In the genomic region with DNA sequence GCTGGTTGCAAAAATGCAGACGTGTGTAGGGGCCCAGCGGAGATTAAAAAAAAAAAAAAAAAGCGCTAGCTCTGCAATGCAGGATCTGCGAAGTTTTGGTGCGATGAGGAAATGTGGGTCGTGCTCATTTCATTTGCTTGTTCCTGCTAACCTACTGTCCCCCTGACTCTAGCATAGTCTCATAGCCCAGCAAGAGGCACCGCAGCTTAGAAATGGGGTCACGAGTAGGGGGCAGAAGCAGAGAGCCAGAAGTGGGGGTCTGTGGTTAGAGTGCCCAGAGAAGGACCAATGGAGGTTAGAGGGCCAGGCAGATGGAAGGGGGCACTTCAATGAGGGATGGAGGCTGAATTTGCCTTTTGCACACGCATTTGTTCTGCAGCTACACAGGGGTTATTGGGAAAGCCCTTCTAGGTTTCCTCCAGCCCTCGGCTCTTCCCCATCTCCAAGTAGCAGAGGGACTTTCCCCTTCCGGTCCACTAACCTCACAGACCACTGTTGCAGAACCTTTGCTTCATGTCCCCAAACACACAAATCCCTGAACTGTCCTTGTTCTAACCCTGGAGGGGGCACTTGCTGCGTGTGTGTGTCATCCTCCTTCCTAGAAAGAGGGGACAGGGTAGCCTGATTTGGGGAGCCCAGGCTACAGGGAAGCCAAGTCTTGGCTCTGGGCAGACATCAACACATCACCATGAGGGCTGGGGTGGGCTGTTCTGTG, we compare ENCODE assay signal across 8 cellular contexts. TPM values are rescaled to one million over a fixed set of nuclear protein-coding genes. Genes with fewer than 3 reads are reported as not detected.
DNase-seq lines count a peak whose midpoint lies in the region; ATAC-seq and TF ChIP-seq lines count a peak whose summit lies in the region.

No MANE protein-coding gene starts in this region.

- 86% methylated on average over 12 of the region's 12 CpGs for WGBS in SK-N-SH (ENCODE audit: low lambda C conversion rate)

- no peak for TF ChIP-seq RAD21 in SK-N-SH (IDR thresholded peaks at IDR 0.05; ENCODE audit: low read length)

- no peaks in the 10 kb centered on the region for H3K9me2 ChIP-seq in SK-N-SH

- peaks cover 22% of the 10 kb centered on the region for H3F3A ChIP-seq in SK-N-SH (replicated peaks; ENCODE audit: insufficient read depth)

- TF ChIP-seq CTCF in fibroblast of lung (conservative IDR thresholded peaks at IDR 0.05 in 1 of 2, IDR thresholded peaks at IDR 0.05 in 1 of 2; ENCODE audit: low read depth in 1 of 2, low read length in 2 of 2): no peak
- no peak for TF ChIP-seq CTCF in SK-N-SH (IDR thresholded peaks at IDR 0.05)

- POLR2A ChIA-PET in SK-N-SH (lab: Yijun Ruan, JAX): no interaction called here

- no peak for TF ChIP-seq EP300 in SK-N-SH (IDR thresholded peaks at IDR 0.05; ENCODE audit: borderline replicate concordance in 1 of 2, low read depth in 1 of 2, low read length in 1 of 2)

- H3K4me3 ChIP-seq in fibroblast of lung (replicated peaks in 1 of 4; ENCODE audit: control extremely low read depth in 1 of 4, insufficient read depth in 1 of 4, low read depth in 3 of 4, low read length in 4 of 4) (no peak overlapping the region), SK-N-SH (ENCODE audit: low read depth in 2 of 2, low read length in 1 of 2) (no peak overlapping the region)

- H3K4me2 ChIP-seq in fibroblast of lung (ENCODE audit: extremely low read depth, insufficient read depth, low read length) (peak overlapping the region; percentile 45), SK-N-SH (no peak overlapping the region)

- no peaks in the 10 kb centered on the region for H4K20me1 ChIP-seq in fibroblast of lung (ENCODE audit: control insufficient read depth, extremely low read depth, insufficient read depth, low read length)
- no peaks in the 10 kb centered on the region for H4K20me1 ChIP-seq in SK-N-SH (ENCODE audit: insufficient read depth)

- CTCF ChIA-PET in SK-N-SH (lab: Yijun Ruan, JAX): interaction anchor here (1.1 to 1.9 kb wide), 5 partner anchors 9 to 82 kb away, joined by 3 to 10 read pairs (median 5); no protein-coding TSS in a partner anchor

- DNase-seq in GDM1 (lab: John Stamatoyannopoulos, UW): peak; percentile 41
- peak; percentile 88 for DNase-seq in SKM-1 treated with dmso at 0.1 percent for 144 hours (lab: John Stamatoyannopoulos, UW; ENCODE audit: unreplicated experiment)
- no peak for DNase-seq in fibroblast of lung (ENCODE audit: low read depth in 2 of 2)
- DNase-seq in renal cortical epithelial cell (ENCODE audit: low read depth): peak; percentile 74
- DNase-seq in iPS-NIHi11 (ENCODE audit: low spot score): no peak
- DNase-seq in SK-N-SH: no peak

- peak overlapping the region; percentile 58 for H3K9ac ChIP-seq in fibroblast of lung (ENCODE audit: insufficient read depth, low read length)
- no peak overlapping the region for H3K9ac ChIP-seq in SK-N-SH

- no peaks in the 10 kb centered on the region for H3K27me3 ChIP-seq in fibroblast of lung (ENCODE audit: control insufficient read depth, insufficient read depth, low read length)
- H3K27me3 ChIP-seq in SK-N-SH (ENCODE audit: insufficient read depth): no peaks in the 10 kb centered on the region

- H3K36me3 ChIP-seq in fibroblast of lung (ENCODE audit: control insufficient read depth, insufficient read depth, low read length): no peaks in the 10 kb centered on the region
- no peaks in the 10 kb centered on the region for H3K36me3 ChIP-seq in SK-N-SH (replicated peaks in 1 of 2; ENCODE audit: control insufficient read depth in 1 of 2, insufficient read depth in 2 of 2, low read length in 1 of 2)

- H3K9me3 ChIP-seq in fibroblast of lung (ENCODE audit: control insufficient read depth, insufficient read depth, low read depth, low read length) (no peaks in the 10 kb centered on the region), SK-N-SH (no peaks in the 10 kb centered on the region)

- H3K4me1 ChIP-seq in fibroblast of lung (ENCODE audit: control insufficient read depth, extremely low read depth, insufficient read depth, low read length) (peaks cover 48% of the 10 kb centered on the region), SK-N-SH (ENCODE audit: control insufficient read depth in 1 of 2, insufficient read depth in 2 of 2, low read depth in 1 of 2, low read length in 1 of 2) (peaks cover 26 to 27% of the 10 kb centered on the region in 2 experiments)

- H2AFZ ChIP-seq in fibroblast of lung (ENCODE audit: low read length): peak overlapping the region; percentile 47
- H2AFZ ChIP-seq in SK-N-SH (ENCODE audit: low read depth): no peak overlapping the region

- peak overlapping the region; percentile 96 for H3K27ac ChIP-seq in fibroblast of lung (ENCODE audit: insufficient read depth, low read length)
- no peak overlapping the region for H3K27ac ChIP-seq in SK-N-SH (ENCODE audit: low read depth in 2 of 2, low read length in 1 of 2)

- no peak for ATAC-seq in HG02610 (IDR thresholded peaks at IDR 0.05; ENCODE audit: unreplicated experiment)
- no peak for ATAC-seq in HG03095 (IDR thresholded peaks at IDR 0.05; ENCODE audit: unreplicated experiment)

- H3K79me2 ChIP-seq in fibroblast of lung (ENCODE audit: control insufficient read depth, insufficient read depth, low read length) (no peaks in the 10 kb centered on the region), SK-N-SH (ENCODE audit: insufficient read depth) (no peaks in the 10 kb centered on the region; the same call in 1 of the 2 replicates)

TF ChIP-seq in SK-N-SH, 30 proteins besides CTCF, POLR2A, EP300 and RAD21 (continues in another document):
- TF ChIP-seq, protein P1, sequence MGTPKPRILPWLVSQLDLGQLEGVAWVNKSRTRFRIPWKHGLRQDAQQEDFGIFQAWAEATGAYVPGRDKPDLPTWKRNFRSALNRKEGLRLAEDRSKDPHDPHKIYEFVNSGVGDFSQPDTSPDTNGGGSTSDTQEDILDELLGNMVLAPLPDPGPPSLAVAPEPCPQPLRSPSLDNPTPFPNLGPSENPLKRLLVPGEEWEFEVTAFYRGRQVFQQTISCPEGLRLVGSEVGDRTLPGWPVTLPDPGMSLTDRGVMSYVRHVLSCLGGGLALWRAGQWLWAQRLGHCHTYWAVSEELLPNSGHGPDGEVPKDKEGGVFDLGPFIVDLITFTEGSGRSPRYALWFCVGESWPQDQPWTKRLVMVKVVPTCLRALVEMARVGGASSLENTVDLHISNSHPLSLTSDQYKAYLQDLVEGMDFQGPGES (IDR thresholded peaks at IDR 0.05; ENCODE audit: low read depth, low read length): no peak
- TF ChIP-seq SMC3 (IDR thresholded peaks at IDR 0.05; ENCODE audit: low read depth, low read length) (no peak), MXI1 (IDR thresholded peaks at IDR 0.05; ENCODE audit: low read depth, low read length) (no peak), NFIC (IDR thresholded peaks at IDR 0.05; ENCODE audit: borderline replicate concordance) (no peak), YY1 (IDR thresholded peaks at IDR 0.05; ENCODE audit: low read depth) (no peak), CHD2 (IDR thresholded peaks at IDR 0.05; ENCODE audit: low read length, partially characterized antibody) (no peak), GABPA (IDR thresholded peaks at IDR 0.05; ENCODE audit: low read depth) (no peak), GATA2 (CRISPR knock-in tag; IDR thresholded peaks at IDR 0.05) (no peak)

RNA-seq across cellular contexts. Expression of gene NR1D1, which starts 7.0 kb away (rescaled TPM):
- 1.8 and 5.3 TPM in 2 replicates for total RNA-seq in fibroblast of lung
- 3.3 and 4.0 TPM in 2 replicates for polyA plus RNA-seq in fibroblast of lung
- 9.4 and 10.7 TPM in 2 replicates for polyA plus RNA-seq in fibroblast of lung (2012)
- 21.2 and 35.6 TPM in 2 replicates for polyA minus RNA-seq in fibroblast of lung (ENCODE audit: low replicate concordance)
- 0.75 TPM in 1 of 2 replicates, not detected in the other for total RNA-seq in renal cortical epithelial cell
- polyA plus RNA-seq in SK-N-SH (2012; rRNA removed): 2.1 and 6.5 TPM in 2 replicates
- polyA plus RNA-seq in SK-N-SH (2012; cell fraction: cytosol; rRNA removed): 3.9 and 6.0 TPM in 2 replicates
- 16.9 and 17.9 TPM in 2 replicates for polyA plus RNA-seq in SK-N-SH (2012; cell fraction: nucleus; rRNA removed)

RNA-seq across cellular contexts. Expression of gene MSL1, which starts 14.3 kb away (rescaled TPM):
- total RNA-seq in fibroblast of lung (43.9 and 52.4 TPM in 2 replicates), renal cortical epithelial cell (21.9 and 47.7 TPM in 2 replicates)
- polyA plus RNA-seq in fibroblast of lung (65.6 and 86.3 TPM in 2 replicates), SK-N-SH (2012; rRNA removed) (30.2 and 39.8 TPM in 2 replicates)
- 44.7 and 60.6 TPM in 2 replicates for polyA plus RNA-seq in fibroblast of lung (2012)
- polyA minus RNA-seq in fibroblast of lung (ENCODE audit: low replicate concordance): 8.0 and 11.3 TPM in 2 replicates
- 32.5 and 37.5 TPM in 2 replicates for polyA plus RNA-seq in SK-N-SH (2012; cell fraction: cytosol; rRNA removed)
- 55.2 and 97.3 TPM in 2 replicates for polyA plus RNA-seq in SK-N-SH (2012; cell fraction: nucleus; rRNA removed)

RNA-seq across cellular contexts. Expression of gene CASC3, which starts 32.9 kb away (rescaled TPM):
- 24.9 and 26.8 TPM in 2 replicates for total RNA-seq in fibroblast of lung
- 38.8 and 45.7 TPM in 2 replicates for polyA plus RNA-seq in fibroblast of lung
- polyA plus RNA-seq in fibroblast of lung (2012): 37.0 and 38.7 TPM in 2 replicates
- polyA minus RNA-seq in fibroblast of lung (ENCODE audit: low replicate concordance): 48.8 and 56.0 TPM in 2 replicates
- 19.4 and 31.0 TPM in 2 replicates for total RNA-seq in renal cortical epithelial cell
- 28.0 and 30.4 TPM in 2 replicates for polyA plus RNA-seq in SK-N-SH (2012; rRNA removed)
- 20.8 and 21.3 TPM in 2 replicates for polyA plus RNA-seq in SK-N-SH (2012; cell fraction: cytosol; rRNA removed)
- 74.7 and 122 TPM in 2 replicates for polyA plus RNA-seq in SK-N-SH (2012; cell fraction: nucleus; rRNA removed)

RNA-seq across cellular contexts. Expression of gene THRA, which starts 44.7 kb away (rescaled TPM):
- total RNA-seq in fibroblast of lung (49.8 and 52.8 TPM in 2 replicates), renal cortical epithelial cell (3.5 and 22.0 TPM in 2 replicates)
- polyA plus RNA-seq in fibroblast of lung (27.2 and 30.8 TPM in 2 replicates), SK-N-SH (2012; rRNA removed) (20.1 and 23.1 TPM in 2 replicates)
- 34.3 and 34.9 TPM in 2 replicates for polyA plus RNA-seq in fibroblast of lung (2012)
- polyA minus RNA-seq in fibroblast of lung (ENCODE audit: low replicate concordance): 43.5 and 67.0 TPM in 2 replicates
- polyA plus RNA-seq in SK-N-SH (2012; cell fraction: cytosol; rRNA removed): 13.0 and 18.1 TPM in 2 replicates
- polyA plus RNA-seq in SK-N-SH (2012; cell fraction: nucleus; rRNA removed): 13.7 and 14.4 TPM in 2 replicates

RNA-seq across cellular contexts. Expression of gene MED24, which starts 53.2 kb away (rescaled TPM):
- total RNA-seq in fibroblast of lung: 25.1 and 31.1 TPM in 2 replicates
- polyA plus RNA-seq in fibroblast of lung: 42.7 and 66.7 TPM in 2 replicates
- polyA plus RNA-seq in fibroblast of lung (2012): 32.7 and 46.9 TPM in 2 replicates
- polyA minus RNA-seq in fibroblast of lung (ENCODE audit: low replicate concordance): 122 and 302 TPM in 2 replicates
- total RNA-seq in renal cortical epithelial cell: 35.3 and 54.3 TPM in 2 replicates
- 62.8 and 64.5 TPM in 2 replicates for polyA plus RNA-seq in SK-N-SH (2012; rRNA removed)
- polyA plus RNA-seq in SK-N-SH (2012; cell fraction: cytosol; rRNA removed): 32.9 and 39.9 TPM in 2 replicates
- 178 and 231 TPM in 2 replicates for polyA plus RNA-seq in SK-N-SH (2012; cell fraction: nucleus; rRNA removed)

Comparison
In these comparisons a context has a peak if more than half of its experiments do, and no peak if none do; other contexts are left out.
1. DNase-seq: peak in GDM1 (single experiment), SKM-1 treated with dmso at 0.1 percent for 144 hours (single experiment) and renal cortical epithelial cell (single experiment); none in fibroblast of lung (0 of 2), iPS-NIHi11 (single experiment) and SK-N-SH (single experiment).